In genomic region chr10:17742918-17743317, GRCh38 we compare ENCODE assay signal across 7 cellular contexts. TPM values are rescaled to one million over a fixed set of nuclear protein-coding genes. Genes with fewer than 3 reads are reported as not detected.
A peak's percentile ranks its signal among the peaks of the same experiment; 100 is the strongest.
DNase-seq lines count a peak whose midpoint lies in the region; ATAC-seq and TF ChIP-seq lines count a peak whose summit lies in the region.

No MANE protein-coding gene starts in this region.

- no peak overlapping the region for H3K14ac ChIP-seq in mesenchymal stem cell (ENCODE audit: low read length in 2 of 2)

- no peak overlapping the region for H3K18ac ChIP-seq in mesenchymal stem cell (ENCODE audit: low read depth in 1 of 2, low read length in 2 of 2)

- peak overlapping the region; percentile 54; the same call in 1 of the 2 replicates for H3K4me3 ChIP-seq in Karpas-422 (ENCODE audit: low read length)
- H3K4me3 ChIP-seq in mesenchymal stem cell (ENCODE audit: insufficient read depth in 1 of 2, low read depth in 1 of 2, low read length in 2 of 2): peak overlapping the region in 1 of 2 experiments; percentile 49

- H3K27ac ChIP-seq in Karpas-422 (ENCODE audit: low read length): no peak overlapping the region
- no peak overlapping the region for H3K27ac ChIP-seq in mesenchymal stem cell (ENCODE audit: low read length, poor library complexity, severe bottlenecking)

- H4K8ac ChIP-seq in mesenchymal stem cell (ENCODE audit: low read length): no peak overlapping the region

- no peaks in the 10 kb centered on the region for H3K79me2 ChIP-seq in Karpas-422 (ENCODE audit: low read length)

- H3K36me3 Mint-ChIP-seq in activated CD4-positive, alpha-beta T cell treated with anti-CD3 and anti-CD28 coated beads for 36 hours (ENCODE audit: low read depth): no peaks in the 10 kb centered on the region

- intact Hi-C loops in activated CD4-positive, alpha-beta T cell treated with anti-CD3 and anti-CD28 coated beads for 36 hours (cut with DNase I, micrococcal nuclease): loop anchor here (1.0 to 10.0 kb wide), 4 partner anchors 136 to 914 kb away; no protein-coding TSS in a partner anchor

- H2BK15ac ChIP-seq in mesenchymal stem cell (ENCODE audit: low read depth, poor library complexity, severe bottlenecking): no peak overlapping the region

- DNase-seq in Karpas-422 (peak; percentile 87), dedifferentiated amniotic fluid mesenchymal stem cell (ENCODE audit: extremely low spot score) (peak; percentile 49), mesenchymal stem cell (peak; percentile 53)
- peak; percentile 83 for DNase-seq in activated CD4-positive, alpha-beta T cell treated with anti-CD3 and anti-CD28 coated beads for 36 hours
- peak; percentile 35 to 43 for DNase-seq in stimulated activated CD8-positive, alpha-beta memory T cell treated with anti-CD3 and anti-CD28 coated beads, Interleukin-2, amount 100 ng/mL, for 1 hour (ENCODE audit: low read depth in 2 of 2)

- no peak overlapping the region for H2BK5ac ChIP-seq in mesenchymal stem cell (ENCODE audit: low read depth, low read length, poor library complexity, severe bottlenecking)

- H3K27me3 ChIP-seq in Karpas-422 (ENCODE audit: low read length): no peaks in the 10 kb centered on the region
- H3K27me3 ChIP-seq in mesenchymal stem cell (ENCODE audit: control insufficient read depth in 1 of 2, insufficient read depth in 1 of 2, low read length in 2 of 2): no peaks in the 10 kb centered on the region

- no peak overlapping the region for H3K23ac ChIP-seq in mesenchymal stem cell (ENCODE audit: low read length in 2 of 2)

- H2BK120ac ChIP-seq in mesenchymal stem cell (ENCODE audit: low read depth, low read length): no peak overlapping the region

- H3K9me2 ChIP-seq in Karpas-422 (replicated peaks; ENCODE audit: insufficient read depth, low read length): no peaks in the 10 kb centered on the region

- no peak overlapping the region for H3K4ac ChIP-seq in mesenchymal stem cell (ENCODE audit: low read depth in 1 of 2, low read length in 2 of 2)

- H3K9me3 ChIP-seq in Karpas-422 (ENCODE audit: low read length) (no peaks in the 10 kb centered on the region), mesenchymal stem cell (ENCODE audit: control insufficient read depth, low read length) (no peaks in the 10 kb centered on the region)

- peak overlapping the region; percentile 69 for H3K4me2 ChIP-seq in Karpas-422 (ENCODE audit: low read depth, low read length, poor library complexity, severe bottlenecking)
- peak overlapping the region; percentile 57 for H3K4me2 ChIP-seq in mesenchymal stem cell (ENCODE audit: low read length, poor library complexity, severe bottlenecking)

- no peaks in the 10 kb centered on the region for H3K36me3 ChIP-seq in Karpas-422 (ENCODE audit: insufficient read depth, low read length)
- no peaks in the 10 kb centered on the region for H3K36me3 ChIP-seq in mesenchymal stem cell (ENCODE audit: control insufficient read depth in 1 of 2, insufficient read depth in 2 of 2, low read depth in 1 of 2, low read length in 2 of 2)

- WGBS in mesenchymal stem cell: 29% methylated on average over 12 of the region's 14 CpGs

- H3K79me1 ChIP-seq in mesenchymal stem cell (replicated peaks; ENCODE audit: low read length, poor library complexity, severe bottlenecking): no peaks in the 10 kb centered on the region

- CTCF ChIA-PET in activated CD4-positive, alpha-beta T cell treated with anti-CD3 and anti-CD28 coated beads for 36 hours (lab: Charles Lee): interaction anchor here (0.7 to 2.8 kb wide), 5 partner anchors 68 to 292 kb away, joined by 3 to 19 read pairs (median 3); no protein-coding TSS in a partner anchor

- H4K20me1 ChIP-seq in Karpas-422 (ENCODE audit: insufficient read depth, low read depth, low read length): no peaks in the 10 kb centered on the region

- ATAC-seq in activated CD4-positive, alpha-beta T cell treated with anti-CD3 and anti-CD28 coated beads for 36 hours: peak; percentile 30
- ATAC-seq in GM18868 (IDR thresholded peaks at IDR 0.05; ENCODE audit: unreplicated experiment): no peak

- H3K9ac ChIP-seq in Karpas-422 (ENCODE audit: low read length) (peak overlapping the region; percentile 55), mesenchymal stem cell (ENCODE audit: low read length) (peak overlapping the region; percentile 61)

- peaks cover 10% of the 10 kb centered on the region; the same call in 1 of the 2 replicates for H3K4me1 ChIP-seq in Karpas-422 (ENCODE audit: low read length)
- H3K4me1 ChIP-seq in mesenchymal stem cell (ENCODE audit: control insufficient read depth, insufficient read depth, low read depth, low read length): peaks cover 1% of the 10 kb centered on the region

- H4K91ac ChIP-seq in mesenchymal stem cell (ENCODE audit: low read length): no peak overlapping the region

- peak overlapping the region; percentile 48; the same call in 1 of the 2 replicates for H2AFZ ChIP-seq in Karpas-422 (ENCODE audit: low read length)
- H2AFZ ChIP-seq in mesenchymal stem cell (ENCODE audit: low read depth, low read length): peak overlapping the region; percentile 52

- no peak overlapping the region for H2BK12ac ChIP-seq in mesenchymal stem cell (ENCODE audit: low read length in 2 of 2)

- peaks cover 5% of the 10 kb centered on the region for H3K4me1 Mint-ChIP-seq in activated CD4-positive, alpha-beta T cell treated with anti-CD3 and anti-CD28 coated beads for 36 hours

- no peaks in the 10 kb centered on the region for H3K27me3 Mint-ChIP-seq in activated CD4-positive, alpha-beta T cell treated with anti-CD3 and anti-CD28 coated beads for 36 hours

- H2AK5ac ChIP-seq in mesenchymal stem cell (ENCODE audit: low read length, severe bottlenecking): no peak overlapping the region

- peak; percentile 86 for TF ChIP-seq CTCF in GM12872 (IDR thresholded peaks at IDR 0.05; ENCODE audit: insufficient read depth, low read depth, low read length)

- H3K27ac Mint-ChIP-seq in activated CD4-positive, alpha-beta T cell treated with anti-CD3 and anti-CD28 coated beads for 36 hours: no peak overlapping the region

- POLR2A ChIA-PET in activated CD4-positive, alpha-beta T cell treated with anti-CD3 and anti-CD28 coated beads for 36 hours (lab: Charles Lee): no interaction called here

- no peaks in the 10 kb centered on the region for H3K9me3 Mint-ChIP-seq in activated CD4-positive, alpha-beta T cell treated with anti-CD3 and anti-CD28 coated beads for 36 hours (ENCODE audit: low read depth)

- H3K4me3 Mint-ChIP-seq in activated CD4-positive, alpha-beta T cell treated with anti-CD3 and anti-CD28 coated beads for 36 hours: no peak overlapping the region

RNA-seq across cellular contexts. Expression of gene TMEM236, which starts 9.1 kb away (rescaled TPM):
- total RNA-seq in Karpas-422 (2014; rRNA removed; shearing (Covaris generic); ENCODE audit: low replicate concordance): 0.04 and 0.19 TPM in 2 replicates
- total RNA-seq in activated CD4-positive, alpha-beta T cell treated with anti-CD3 and anti-CD28 coated beads for 36 hours: under 1 TPM; 0.02 to 0.05 TPM
- 0.03 TPM for polyA plus RNA-seq in mesenchymal stem cell (2013, experiment 1 of 2)
- 0.04 TPM for polyA plus RNA-seq in mesenchymal stem cell (2013, experiment 2 of 2)
